16 cellular contexts compared by ENCODE assay signal in genomic region chr6:113060664-113061063, GRCh38.
DNase-seq lines count a peak whose midpoint lies in the region; ATAC-seq, FAIRE-seq and TF ChIP-seq lines count a peak whose summit lies in the region.
"Had no signal": no experiment of that assay in that cellular context is flagged by ENCODE, and none has a peak within 500 bp of the region (broad histone marks: within the 10 kb centered on the region; RNA-seq: fewer than 3 reads in every experiment).

No MANE protein-coding gene starts in this region.

- peaks cover 2% of the 10 kb centered on the region for H3K4me1 Mint-ChIP-seq in astrocyte (ENCODE audit: low read depth, unreplicated experiment)
- H3K4me1 Mint-ChIP-seq in memory B cell = no peaks in the 10 kb centered on the region
- H3K4me1 Mint-ChIP-seq: B cell had no signal

- H3K9me3 ChIP-seq in astrocyte (ENCODE audit: insufficient read depth, low read depth, low read length) (no peaks in the 10 kb centered on the region), tibial nerve (no peaks in the 10 kb centered on the region), adrenal gland (replicated peaks in 1 of 3) (no peaks in the 10 kb centered on the region)

- H3K4me3 ChIP-seq in astrocyte (ENCODE audit: insufficient read depth, low read depth, low read length) (no peak overlapping the region), tibial nerve (no peak overlapping the region), adrenal gland (no peak overlapping the region)
- H3K4me3 ChIP-seq: GM23338 had no signal

- H3K27me3 Mint-ChIP-seq in astrocyte (ENCODE audit: low read depth, unreplicated experiment) (no peaks in the 10 kb centered on the region), memory B cell (peaks cover 2% of the 10 kb centered on the region)
- H3K27me3 Mint-ChIP-seq: CD4-positive, alpha-beta T cell had no signal

- FAIRE-seq in astrocyte (lab: Jason Lieb, UNC) = peak; percentile 65
- FAIRE-seq: A204.1 had no signal

- H3K36me3 Mint-ChIP-seq in astrocyte (ENCODE audit: low read depth, unreplicated experiment) (no peaks in the 10 kb centered on the region), memory B cell (no peaks in the 10 kb centered on the region)

- no peak overlapping the region for H3K27ac ChIP-seq in astrocyte (ENCODE audit: low read depth, low read length)
- H3K27ac ChIP-seq in tibial nerve = no peak overlapping the region
- H3K27ac ChIP-seq in adrenal gland = no peak overlapping the region

- H3K4me3 Mint-ChIP-seq in astrocyte (ENCODE audit: unreplicated experiment) (no peak overlapping the region), memory B cell (no peak overlapping the region)
- H3K4me3 Mint-ChIP-seq: B cell; CD4-positive, alpha-beta T cell; GM23338 had no signal

- no peak for TF ChIP-seq CTCF in astrocyte (IDR thresholded peaks at IDR 0.05; ENCODE audit: insufficient read depth, low read depth, low read length)
- TF ChIP-seq CTCF in tibial nerve (IDR thresholded peaks at IDR 0.05) = no peak
- no peak for TF ChIP-seq CTCF in GM10266 (IDR thresholded peaks at IDR 0.05; ENCODE audit: control insufficient read depth, insufficient read depth, low read depth, missing control alignments)
- TF ChIP-seq CTCF in adrenal gland (IDR thresholded peaks at IDR 0.05) = no peak

- H2AFZ ChIP-seq in astrocyte (ENCODE audit: low read depth, low read length) = no peak overlapping the region
- H2AFZ ChIP-seq: GM23338 had no signal

- H3K27ac Mint-ChIP-seq in astrocyte (ENCODE audit: unreplicated experiment) (no peak overlapping the region), memory B cell (no peak overlapping the region)
- H3K27ac Mint-ChIP-seq: B cell; CD4-positive, alpha-beta T cell; GM23338 had no signal

- H3K27me3 ChIP-seq in astrocyte (ENCODE audit: insufficient read depth, low read length) (no peaks in the 10 kb centered on the region), tibial nerve (no peaks in the 10 kb centered on the region), adrenal gland (no peaks in the 10 kb centered on the region)

- H3K9me3 Mint-ChIP-seq in astrocyte (ENCODE audit: unreplicated experiment) (peaks cover 3% of the 10 kb centered on the region), memory B cell (peaks cover 2% of the 10 kb centered on the region)
- H3K9me3 Mint-ChIP-seq: CD4-positive, alpha-beta T cell; GM23338 had no signal

- ATAC-seq in GM19351 (IDR thresholded peaks at IDR 0.05; ENCODE audit: unreplicated experiment) (peak; percentile 67), HG02610 (IDR thresholded peaks at IDR 0.05; ENCODE audit: unreplicated experiment) (peak; percentile 73), memory B cell (ENCODE audit: low read depth) (peak; percentile 42)
- ATAC-seq: GM23338 had no signal

- TF ChIP-seq POLR2A in tibial nerve (IDR thresholded peaks at IDR 0.05) (no peak), adrenal gland (IDR thresholded peaks at IDR 0.05) (no peak)

- H3K36me3 ChIP-seq in astrocyte (ENCODE audit: insufficient read depth, low read length) = no peaks in the 10 kb centered on the region
- H3K36me3 ChIP-seq in tibial nerve = no peaks in the 10 kb centered on the region
- no peaks in the 10 kb centered on the region for H3K36me3 ChIP-seq in adrenal gland (replicated peaks in 1 of 2)

- H4K20me1 ChIP-seq in astrocyte (ENCODE audit: insufficient read depth, low read length) = no peaks in the 10 kb centered on the region

- intact Hi-C loops in adrenal gland (cut with DNase I) = no loop called here

- H3K4me1 ChIP-seq in astrocyte (ENCODE audit: insufficient read depth, low read length) = peaks cover 4% of the 10 kb centered on the region
- peaks cover 0 to 8% (median under 1%) of the 10 kb centered on the region in 4 donors for H3K4me1 ChIP-seq in tibial nerve
- no peaks in the 10 kb centered on the region for H3K4me1 ChIP-seq in adrenal gland (replicated peaks in 1 of 2)

- 74 to 79% methylated on average over 2 of the region's 2 CpGs for WGBS in tibial nerve, 2 donors
- 48 to 66% (median 55%) methylated on average over 2 of the region's 2 CpGs for WGBS in adrenal gland, 4 donors

- no peak for DNase-seq in astrocyte (ENCODE audit: low read depth)
- no peak for DNase-seq in memory B cell (ENCODE audit: low spot score in 2 of 2)
- DNase-seq in tibial nerve (ENCODE audit: low spot score in 2 of 2) = no peak
- no peak for DNase-seq in GM10266 (ENCODE audit: extremely low spot score)
- no peak for DNase-seq in adrenal gland
- DNase-seq in stimulated activated CD4-positive, alpha-beta T cell treated with anti-CD3 and anti-CD28 coated beads, Interleukin-2, amount 100 ng/mL, for 48 hours = no peak
- DNase-seq: C1 segment of cervical spinal cord; Calu3; CD4-positive, alpha-beta T cell; DMS 273 treated with DMSO at 0.1 percent for 48 hours; H7 had no signal

- no peaks in the 10 kb centered on the region for H3K79me2 ChIP-seq in astrocyte (ENCODE audit: insufficient read depth, low read length)

- H3K9ac ChIP-seq in astrocyte (ENCODE audit: low read length) = no peak overlapping the region

- no peak for TF ChIP-seq EP300 in tibial nerve (IDR thresholded peaks at IDR 0.05)

- H3K4me2 ChIP-seq in astrocyte (ENCODE audit: low read length) = no peak overlapping the region
- H3K4me2 ChIP-seq: GM23338 had no signal
